Comparison of ENCODE assay signal across 2 cellular contexts in the genomic region with DNA sequence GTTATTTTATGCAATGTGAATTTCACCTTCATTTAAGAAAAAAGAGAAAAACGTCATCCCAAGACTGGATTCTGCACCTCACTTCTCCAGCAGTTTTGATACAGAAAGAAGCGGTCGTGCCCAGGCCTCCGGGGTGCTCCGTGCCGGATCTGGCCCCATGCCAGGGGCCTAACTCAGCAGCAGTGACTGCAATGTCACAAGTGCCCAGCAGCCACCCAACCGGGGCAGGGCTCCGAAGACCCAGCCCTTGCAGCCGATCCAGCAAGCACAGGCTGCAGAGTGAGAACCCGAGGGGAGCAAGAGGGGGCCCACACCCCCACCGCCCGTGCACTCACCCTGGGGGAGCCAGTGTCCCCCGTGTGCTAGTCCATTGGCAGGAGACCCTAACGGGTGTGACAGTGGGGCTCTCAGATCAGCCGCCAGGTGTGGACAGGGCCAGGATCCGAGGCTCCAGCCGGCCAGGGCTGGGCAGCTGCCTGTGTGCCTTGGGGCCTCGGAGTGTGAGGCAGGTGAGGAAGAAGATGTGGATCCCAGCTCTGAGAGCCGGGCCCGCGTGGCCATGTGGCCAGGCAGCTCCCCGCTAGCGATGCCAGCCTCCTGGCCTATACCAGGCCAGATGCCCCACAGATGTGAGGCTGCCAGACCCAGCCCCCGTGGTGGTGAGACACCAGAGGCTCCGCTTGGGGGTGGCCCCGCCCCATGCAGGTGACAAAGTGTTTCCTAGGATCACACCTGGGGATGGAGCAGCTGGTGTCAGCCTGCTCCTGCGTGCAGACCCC.
TF ChIP-seq lines count a peak whose summit lies in the region.

No MANE protein-coding gene starts in this region.

TF ChIP-seq in SK-N-SH, 30 proteins besides CTCF, POLR2A, EP300 and RAD21 (continued from another document):
- TF ChIP-seq, protein P1, sequence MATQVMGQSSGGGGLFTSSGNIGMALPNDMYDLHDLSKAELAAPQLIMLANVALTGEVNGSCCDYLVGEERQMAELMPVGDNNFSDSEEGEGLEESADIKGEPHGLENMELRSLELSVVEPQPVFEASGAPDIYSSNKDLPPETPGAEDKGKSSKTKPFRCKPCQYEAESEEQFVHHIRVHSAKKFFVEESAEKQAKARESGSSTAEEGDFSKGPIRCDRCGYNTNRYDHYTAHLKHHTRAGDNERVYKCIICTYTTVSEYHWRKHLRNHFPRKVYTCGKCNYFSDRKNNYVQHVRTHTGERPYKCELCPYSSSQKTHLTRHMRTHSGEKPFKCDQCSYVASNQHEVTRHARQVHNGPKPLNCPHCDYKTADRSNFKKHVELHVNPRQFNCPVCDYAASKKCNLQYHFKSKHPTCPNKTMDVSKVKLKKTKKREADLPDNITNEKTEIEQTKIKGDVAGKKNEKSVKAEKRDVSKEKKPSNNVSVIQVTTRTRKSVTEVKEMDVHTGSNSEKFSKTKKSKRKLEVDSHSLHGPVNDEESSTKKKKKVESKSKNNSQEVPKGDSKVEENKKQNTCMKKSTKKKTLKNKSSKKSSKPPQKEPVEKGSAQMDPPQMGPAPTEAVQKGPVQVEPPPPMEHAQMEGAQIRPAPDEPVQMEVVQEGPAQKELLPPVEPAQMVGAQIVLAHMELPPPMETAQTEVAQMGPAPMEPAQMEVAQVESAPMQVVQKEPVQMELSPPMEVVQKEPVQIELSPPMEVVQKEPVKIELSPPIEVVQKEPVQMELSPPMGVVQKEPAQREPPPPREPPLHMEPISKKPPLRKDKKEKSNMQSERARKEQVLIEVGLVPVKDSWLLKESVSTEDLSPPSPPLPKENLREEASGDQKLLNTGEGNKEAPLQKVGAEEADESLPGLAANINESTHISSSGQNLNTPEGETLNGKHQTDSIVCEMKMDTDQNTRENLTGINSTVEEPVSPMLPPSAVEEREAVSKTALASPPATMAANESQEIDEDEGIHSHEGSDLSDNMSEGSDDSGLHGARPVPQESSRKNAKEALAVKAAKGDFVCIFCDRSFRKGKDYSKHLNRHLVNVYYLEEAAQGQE (IDR thresholded peaks at IDR 0.05; ENCODE audit: low read depth, low read length) = no peak
- TF ChIP-seq RXRA (IDR thresholded peaks at IDR 0.05; ENCODE audit: borderline replicate concordance, low read depth) (no peak), MEF2A (IDR thresholded peaks at IDR 0.05; ENCODE audit: borderline replicate concordance, low read depth) (no peak), ELF1 (IDR thresholded peaks at IDR 0.05) (no peak), CHD2 (IDR thresholded peaks at IDR 0.05; ENCODE audit: low read length, partially characterized antibody) (no peak)
TF ChIP-seq in SK-N-SH: peak in this region for 0.

TF ChIP-seq in SK-N-SH treated with all-trans-retinoic acid at 6 μM for 48 hours, 23 proteins besides CTCF, POLR2A, EP300 and RAD21 (continued from another document):
- TF ChIP-seq PPARA (CRISPR knock-in tag; IDR thresholded peaks at IDR 0.05; ENCODE audit: borderline replicate concordance) = no peak
- no peak for TF ChIP-seq SNAI2 (CRISPR knock-in tag; IDR thresholded peaks at IDR 0.05)
- no peak for TF ChIP-seq GLIS3 (CRISPR knock-in tag; IDR thresholded peaks at IDR 0.05)
- TF ChIP-seq ZC3H10 (CRISPR knock-in tag; IDR thresholded peaks at IDR 0.05) = no peak
- TF ChIP-seq, protein P2, sequence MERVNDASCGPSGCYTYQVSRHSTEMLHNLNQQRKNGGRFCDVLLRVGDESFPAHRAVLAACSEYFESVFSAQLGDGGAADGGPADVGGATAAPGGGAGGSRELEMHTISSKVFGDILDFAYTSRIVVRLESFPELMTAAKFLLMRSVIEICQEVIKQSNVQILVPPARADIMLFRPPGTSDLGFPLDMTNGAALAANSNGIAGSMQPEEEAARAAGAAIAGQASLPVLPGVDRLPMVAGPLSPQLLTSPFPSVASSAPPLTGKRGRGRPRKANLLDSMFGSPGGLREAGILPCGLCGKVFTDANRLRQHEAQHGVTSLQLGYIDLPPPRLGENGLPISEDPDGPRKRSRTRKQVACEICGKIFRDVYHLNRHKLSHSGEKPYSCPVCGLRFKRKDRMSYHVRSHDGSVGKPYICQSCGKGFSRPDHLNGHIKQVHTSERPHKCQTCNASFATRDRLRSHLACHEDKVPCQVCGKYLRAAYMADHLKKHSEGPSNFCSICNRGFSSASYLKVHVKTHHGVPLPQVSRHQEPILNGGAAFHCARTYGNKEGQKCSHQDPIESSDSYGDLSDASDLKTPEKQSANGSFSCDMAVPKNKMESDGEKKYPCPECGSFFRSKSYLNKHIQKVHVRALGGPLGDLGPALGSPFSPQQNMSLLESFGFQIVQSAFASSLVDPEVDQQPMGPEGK (CRISPR knock-in tag; IDR thresholded peaks at IDR 0.05; ENCODE audit: borderline replicate concordance) = no peak
- TF ChIP-seq TOX (CRISPR knock-in tag; IDR thresholded peaks at IDR 0.05; ENCODE audit: borderline replicate concordance) = no peak
- TF ChIP-seq OSR1 (CRISPR knock-in tag; IDR thresholded peaks at IDR 0.05) = no peak
TF ChIP-seq in SK-N-SH treated with all-trans-retinoic acid at 6 μM for 48 hours: peak in this region for 0.
